Comparison of ENCODE assay signal across 17 cellular contexts in genomic region chr1:91796390-91796654, GRCh38.
"Had no signal": no experiment of that assay in that cellular context is flagged by ENCODE, and none has a peak within 500 bp of the region (broad histone marks: within the 10 kb centered on the region; RNA-seq: fewer than 3 reads in every experiment).

No MANE protein-coding gene starts in this region.

- H3K9me3 ChIP-seq: left lung, ovary, right atrium auricular region had no signal

- H3K4me3 Mint-ChIP-seq: activated T-helper 17 cell treated with anti-CD3 and anti-CD28 coated beads, Interleukin-2, amount 50 U/mL, for 72 hours; effector memory CD8-positive, alpha-beta T cell; memory B cell; neural crest cell had no signal

- H3K36me3 Mint-ChIP-seq: memory B cell had no signal

- DNase-seq: activated naive CD4-positive, alpha-beta T cell treated with Interleukin-2 at 50 U/mL for 16 hours; aorta; dermis blood vessel endothelial cell; effector memory CD8-positive, alpha-beta T cell; kidney; left lung; ovary; small intestine; stimulated activated CD4-positive, alpha-beta T cell treated with anti-CD3 and anti-CD28 coated beads, Interleukin-4, amount 100 ng/mL, for 4 hours; stimulated activated CD8-positive, alpha-beta memory T cell treated with anti-CD3 and anti-CD28 coated beads, Interleukin-4, amount 100 ng/mL, for 48 hours; stimulated activated naive CD4-positive, alpha-beta T cell treated with Interleukin-2 at 50 U/mL for 16 hours had no signal

- H3K27ac Mint-ChIP-seq: activated T-helper 17 cell treated with anti-CD3 and anti-CD28 coated beads, Interleukin-2, amount 50 U/mL, for 72 hours; memory B cell had no signal

- H3K27me3 ChIP-seq: left lung, ovary, right atrium auricular region had no signal

- H3K27me3 Mint-ChIP-seq: activated T-helper 17 cell treated with anti-CD3 and anti-CD28 coated beads, Interleukin-2, amount 50 U/mL, for 72 hours; effector memory CD8-positive, alpha-beta T cell; type B pancreatic cell had no signal

- H3K4me3 ChIP-seq: left lung, ovary, right atrium auricular region had no signal

- H3K36me3 ChIP-seq: left lung, ovary, right atrium auricular region had no signal

- H3K27ac ChIP-seq: left lung, ovary had no signal

- H3K4me1 Mint-ChIP-seq: memory B cell had no signal

- FAIRE-seq: bronchial epithelial cell, kidney, small intestine had no signal

- H3K9me3 Mint-ChIP-seq: activated T-helper 17 cell treated with anti-CD3 and anti-CD28 coated beads, Interleukin-2, amount 50 U/mL, for 72 hours; effector memory CD8-positive, alpha-beta T cell; type B pancreatic cell had no signal
